9 cellular contexts compared by ENCODE assay signal in the genomic region with DNA sequence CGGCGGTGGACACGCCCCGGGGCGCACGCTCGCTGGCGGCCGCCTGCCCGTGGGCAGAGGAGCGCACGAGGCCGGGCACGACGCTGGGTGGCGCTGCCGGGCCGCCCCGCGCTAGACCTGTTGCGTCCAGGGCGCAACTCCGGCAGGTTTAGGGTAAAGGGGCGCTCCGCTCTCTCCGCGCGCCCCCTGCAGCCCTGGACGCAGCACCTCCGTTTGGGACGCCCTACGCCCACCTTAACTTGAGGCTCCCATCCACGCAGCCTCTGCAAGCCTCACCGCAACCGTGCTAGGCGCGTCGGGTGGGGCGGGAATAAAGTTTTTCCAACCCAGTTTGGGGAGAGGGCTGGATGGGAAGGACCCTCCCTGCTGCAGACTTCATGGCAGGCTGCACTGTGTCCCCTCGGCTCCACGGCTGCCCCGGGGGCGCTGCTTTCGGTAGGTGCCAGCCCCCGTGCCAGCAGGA. TPM values are rescaled to one million over a fixed set of nuclear protein-coding genes. Genes with fewer than 3 reads are reported as not detected.
DNase-seq lines count a peak whose midpoint lies in the region; ATAC-seq and TF ChIP-seq lines count a peak whose summit lies in the region.
"Had no signal": no experiment of that assay in that cellular context is flagged by ENCODE, and none has a peak within 500 bp of the region (broad histone marks: within the 10 kb centered on the region; RNA-seq: fewer than 3 reads in every experiment).

No MANE protein-coding gene starts in this region.

- no peak for ATAC-seq in GM18867 (IDR thresholded peaks at IDR 0.05; ENCODE audit: unreplicated experiment)

- peaks cover 5% of the 10 kb centered on the region for H3K9me3 ChIP-seq in WERI-Rb-1 (ENCODE audit: severe bottlenecking)
- H3K9me3 ChIP-seq in esophagus muscularis mucosa = peaks cover 0 to 4% (median 0%) of the 10 kb centered on the region in 4 donors
- H3K9me3 ChIP-seq in testis = no peaks in the 10 kb centered on the region

- H3K4me3 ChIP-seq in BJ (ENCODE audit: low read depth, low read length) (no peak overlapping the region), WERI-Rb-1 (ENCODE audit: low read depth, low read length) (peak overlapping the region; percentile 78), esophagus muscularis mucosa (peak overlapping the region; percentile 61 to 80 (median 66)), testis (peak overlapping the region; percentile 42 to 63)

- CTCF ChIA-PET in BJ (lab: Yijun Ruan, JAX) = no interaction called here

- peaks cover 14 to 25% (median 24%) of the 10 kb centered on the region in 4 donors for H3K4me1 ChIP-seq in esophagus muscularis mucosa
- H3K4me1 ChIP-seq in testis = peaks cover 2% of the 10 kb centered on the region

- peak; percentile 52 for TF ChIP-seq CTCF in BJ (IDR thresholded peaks at IDR 0.05; ENCODE audit: insufficient read depth, low read depth, low read length)
- TF ChIP-seq CTCF in WERI-Rb-1 (IDR thresholded peaks at IDR 0.05; ENCODE audit: low read depth, low read length) = peak; percentile 85
- TF ChIP-seq CTCF in esophagus muscularis mucosa (IDR thresholded peaks at IDR 0.05) = peak; percentile 82 to 87 (median 83)
- peak; percentile 12 to 58 (median 36) for TF ChIP-seq CTCF in testis (IDR thresholded peaks at IDR 0.05)

- H3K27me3 ChIP-seq in BJ (ENCODE audit: control insufficient read depth, insufficient read depth, low read length) = peaks cover 17% of the 10 kb centered on the region
- no peaks in the 10 kb centered on the region for H3K27me3 ChIP-seq in WERI-Rb-1 (ENCODE audit: insufficient read depth, low read depth, severe bottlenecking)
- peaks cover 0 to 30% (median 9%) of the 10 kb centered on the region in 4 donors for H3K27me3 ChIP-seq in esophagus muscularis mucosa
- H3K27me3 ChIP-seq in testis = no peaks in the 10 kb centered on the region

- POLR2A ChIA-PET in BJ (lab: Charles Lee) = no interaction called here

- H3K36me3 ChIP-seq in BJ (ENCODE audit: control insufficient read depth, insufficient read depth, low read length) = no peaks in the 10 kb centered on the region
- no peaks in the 10 kb centered on the region for H3K36me3 ChIP-seq in WERI-Rb-1
- H3K36me3 ChIP-seq in esophagus muscularis mucosa = no peaks in the 10 kb centered on the region
- H3K36me3 ChIP-seq in testis (ENCODE audit: low read depth, missing control alignments) = no peaks in the 10 kb centered on the region

- intact Hi-C loops in esophagus muscularis mucosa (cut with DNase I) = loop anchor here (1.0 to 2.0 kb wide), 2 partner anchors 81 to 208 kb away; no protein-coding TSS in a partner anchor
- intact Hi-C loops in testis (cut with DNase I; ENCODE audit: low total_unique reads) = loop anchor here (10.0 kb wide), 1 partner anchor 83 kb away; no protein-coding TSS in a partner anchor

- no peak overlapping the region for H3K27ac ChIP-seq in WERI-Rb-1
- peak overlapping the region in 3 of 4 donors; percentile 60 to 72 (median 71) for H3K27ac ChIP-seq in esophagus muscularis mucosa (replicated peaks in 1 of 4)
- H3K27ac ChIP-seq in testis = no peak overlapping the region
- H3K27ac ChIP-seq: SK-N-MC had no signal

- no peak for TF ChIP-seq POLR2A in esophagus muscularis mucosa (IDR thresholded peaks at IDR 0.05; ENCODE audit: low read depth)
- TF ChIP-seq POLR2A in testis (IDR thresholded peaks at IDR 0.05) = no peak

- under 1% methylated on average over 21 of the region's 45 CpGs for WGBS in esophagus muscularis mucosa
- WGBS in testis, 2 donors = 0 to 1% methylated on average over 24 to 40 of the region's 45 CpGs

- DNase-seq in BJ (ENCODE audit: low read depth) (no peak), GM19238 (ENCODE audit: insufficient read length, low spot score) (peak; percentile 66), NCI-H1105 treated with DMSO at 0.1 percent for 48 hours (lab: John Stamatoyannopoulos, UW) (peak; percentile 48), WERI-Rb-1 (peak; percentile 81), esophagus muscularis mucosa (ENCODE audit: extremely low spot score) (no peak), myocyte (ENCODE audit: low read depth) (peak; percentile 45), testis (peak; percentile 58)

- TF ChIP-seq EP300 in esophagus muscularis mucosa (IDR thresholded peaks at IDR 0.05) = no peak

RNA-seq across cellular contexts. Expression of a gene that starts 0.3 kb away (rescaled TPM):
- polyA plus RNA-seq in BJ (2011; rRNA removed) = 0.09 TPM in 1 of 2 replicates, not detected in the other
- polyA minus RNA-seq in BJ (2011; rRNA and poly(A)+ RNA removed) = 0.05 and 0.43 TPM in 2 replicates
- total RNA-seq in esophagus muscularis mucosa = 1 to 10 TPM; 5.0 to 8.7 (median 6.2) TPM
- 0.19 and 0.36 TPM in 2 replicates for total RNA-seq in myocyte
- 0.33 TPM for polyA plus RNA-seq in myocyte (2012)
- total RNA-seq in testis = 1 to 10 TPM; 3.1 to 3.7 TPM
- polyA plus RNA-seq in testis (ENCODE audit: insufficient read depth, low read depth, low replicate concordance) = 0.75 TPM

RNA-seq across cellular contexts. Expression of a gene that starts 54.0 kb away (rescaled TPM):
- polyA plus RNA-seq in BJ (2011; rRNA removed) (14.9 and 15.8 TPM in 2 replicates), testis (ENCODE audit: insufficient read depth, low read depth, low replicate concordance) (8.5 TPM)
- polyA minus RNA-seq in BJ (2011; rRNA and poly(A)+ RNA removed) = 17.2 and 19.7 TPM in 2 replicates
- total RNA-seq in esophagus muscularis mucosa (100 to 1,000 TPM in 1 of 4 donors, 10 to 100 TPM in 3; 56.1 to 111 (median 83.2) TPM), myocyte (26.1 and 26.6 TPM in 2 replicates), testis (10 to 100 TPM; 15.7 to 24.6 TPM)
- 28.6 TPM for polyA plus RNA-seq in myocyte (2012)

Comparison
In these comparisons a context has a peak if more than half of its experiments do, and no peak if none do; other contexts are left out.
1. DNase-seq: peak in GM19238 (single experiment), NCI-H1105 treated with DMSO at 0.1 percent for 48 hours (single experiment), WERI-Rb-1 (single experiment), myocyte (single experiment) and testis (single experiment); none in BJ (single experiment) and esophagus muscularis mucosa (single experiment).
2. H3K27ac ChIP-seq: peak in esophagus muscularis mucosa (3 of 4); none in WERI-Rb-1 (single experiment) and testis (0 of 2).
3. Peak in every context shown above with its lines, with median percentiles within 50 percentile points of each other: CTCF ChIP-seq.